8 cellular contexts compared by ENCODE assay signal in genomic region chr5:72248352-72249032, GRCh38.
DNase-seq lines count a peak whose midpoint lies in the region; ATAC-seq, FAIRE-seq and TF ChIP-seq lines count a peak whose summit lies in the region.

No MANE protein-coding gene starts in this region.

- DNase-seq in COR-L47 (lab: John Stamatoyannopoulos, UW) (peak; percentile 44), NCI-H69 (lab: John Stamatoyannopoulos, UW) (peak; percentile 63), epithelial cell of proximal tubule (ENCODE audit: low read depth) (peak; percentile 43), osteoblast (ENCODE audit: insufficient read length, low spot score, missing footprints) (peak; percentile 46), SKM-1 (lab: John Stamatoyannopoulos, UW; ENCODE audit: unreplicated experiment) (no peak), D721Med (ENCODE audit: insufficient read length, low spot score) (no peak)
- DNase-seq in activated CD4-positive, CD25-positive, alpha-beta regulatory T cell treated with anti-CD3 and anti-CD28 coated beads, Interleukin-2, amount 50 U/mL, for 72 hours: no peak

- peak overlapping the region; percentile 82 for H3K27ac ChIP-seq in osteoblast (ENCODE audit: low read depth, low read length)

- no peaks in the 10 kb centered on the region for H4K20me1 ChIP-seq in osteoblast (ENCODE audit: insufficient read depth, low read length)

- no peak overlapping the region for H2AFZ ChIP-seq in osteoblast (ENCODE audit: low read length)

- peaks cover 21% of the 10 kb centered on the region for H3K79me2 ChIP-seq in osteoblast (ENCODE audit: insufficient read depth, low read length)

- no peaks in the 10 kb centered on the region for H3K36me3 ChIP-seq in osteoblast (ENCODE audit: insufficient read depth, low read length)

- no peak overlapping the region for H3K4me3 ChIP-seq in epithelial cell of proximal tubule (ENCODE audit: low read depth, low read length)
- H3K4me3 ChIP-seq in osteoblast (ENCODE audit: insufficient read depth, low read length): no peak overlapping the region

- peaks cover 86% of the 10 kb centered on the region for H3K4me1 ChIP-seq in osteoblast (ENCODE audit: insufficient read depth, low read length)

- no peaks in the 10 kb centered on the region for H3K27me3 ChIP-seq in osteoblast (ENCODE audit: insufficient read depth, low read length)

- peak overlapping the region; percentile 71 for H3K4me2 ChIP-seq in osteoblast (ENCODE audit: insufficient read depth, low read length)

- no peak for TF ChIP-seq CTCF in epithelial cell of proximal tubule (conservative IDR thresholded peaks at IDR 0.05; ENCODE audit: low read depth, low read length)
- no peak for TF ChIP-seq CTCF in osteoblast (IDR thresholded peaks at IDR 0.05; ENCODE audit: extremely low read depth, low read depth, low read length)
- no peak for TF ChIP-seq CTCF in D721Med (IDR thresholded peaks at IDR 0.05; ENCODE audit: insufficient read depth, missing control alignments)

- FAIRE-seq in D721Med (lab: Jason Lieb, UNC): no peak

- no peaks in the 10 kb centered on the region for H3K9me3 ChIP-seq in osteoblast (ENCODE audit: low read depth, low read length)

- ATAC-seq in GM18867 (IDR thresholded peaks at IDR 0.05; ENCODE audit: unreplicated experiment): no peak

Comparison
In these comparisons a context has a peak if more than half of its experiments do, and no peak if none do; other contexts are left out.
1. DNase-seq: peak in COR-L47 (single experiment), NCI-H69 (single experiment), epithelial cell of proximal tubule (single experiment) and osteoblast (single experiment); none in activated CD4-positive, CD25-positive, alpha-beta regulatory T cell treated with anti-CD3 and anti-CD28 coated beads, Interleukin-2, amount 50 U/mL, for 72 hours (single experiment), SKM-1 (single experiment) and D721Med (single experiment).